16 cellular contexts compared by ENCODE assay signal in the genomic region with DNA sequence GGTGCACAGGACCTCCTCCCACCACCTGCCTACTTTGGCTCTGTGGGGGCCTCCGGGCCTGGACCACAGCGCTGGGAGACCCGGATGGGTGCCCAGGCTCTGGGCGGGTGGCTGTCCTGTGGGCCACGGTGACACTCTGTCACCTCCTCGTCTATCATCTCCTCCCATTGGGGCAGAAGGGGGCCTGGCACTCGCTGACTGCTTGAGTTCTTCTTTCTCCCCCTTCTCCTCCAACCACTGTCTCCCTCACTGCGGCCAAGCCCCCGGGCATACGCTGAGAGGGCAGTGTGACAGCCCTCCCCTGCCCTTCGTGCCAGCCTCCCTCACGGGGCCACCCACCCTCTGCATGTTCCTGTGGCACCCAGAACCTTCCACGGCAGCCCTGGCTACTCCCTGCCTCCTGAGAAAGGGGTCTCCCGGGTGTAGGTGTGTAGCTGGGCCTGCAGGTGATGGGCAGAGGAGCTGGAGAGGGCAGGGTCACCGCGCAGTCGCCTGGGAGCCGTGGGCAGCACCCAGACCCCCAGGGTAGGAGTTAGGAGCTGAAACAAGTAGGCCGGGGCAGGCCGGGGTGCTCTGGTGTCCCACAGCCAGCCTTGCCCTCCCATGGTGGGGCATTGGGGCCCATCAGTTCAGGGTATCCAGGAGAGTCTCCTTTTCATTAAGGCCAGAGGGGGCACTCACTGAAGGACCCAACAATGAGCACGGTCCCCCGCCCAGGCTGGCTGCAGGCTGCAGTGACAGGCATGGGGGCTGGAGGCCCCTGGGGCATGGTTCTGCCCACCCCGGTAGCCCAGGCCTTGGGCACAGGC. TPM values are rescaled to one million over a fixed set of nuclear protein-coding genes. Genes with fewer than 3 reads are reported as not detected.
A peak's percentile ranks its signal among the peaks of the same experiment; 100 is the strongest.
DNase-seq lines count a peak whose midpoint lies in the region; ATAC-seq and TF ChIP-seq lines count a peak whose summit lies in the region.
"Had no signal": no experiment of that assay in that cellular context is flagged by ENCODE, and none has a peak within 500 bp of the region (broad histone marks: within the 10 kb centered on the region; RNA-seq: fewer than 3 reads in every experiment).

No MANE protein-coding gene starts in this region.

- no peaks in the 10 kb centered on the region for H3K79me2 ChIP-seq in GM23338 (replicated peaks; ENCODE audit: insufficient read depth)

- TF ChIP-seq CTCF in GM23338 (conservative IDR thresholded peaks at IDR 0.05; ENCODE audit: low read depth in 2 of 2) (no peak), glutamatergic neuron (IDR thresholded peaks at IDR 0.05; ENCODE audit: partially characterized antibody, unreplicated experiment) (no peak)

- no peak overlapping the region for H3K4me2 ChIP-seq in GM23338

- no peak overlapping the region for H3K27ac ChIP-seq in GM23338 (ENCODE audit: low read depth)
- H3K27ac ChIP-seq: C4-2B, RWPE1, SK-N-MC had no signal

- H2AFZ ChIP-seq in GM23338: no peak overlapping the region

- no peaks in the 10 kb centered on the region for H3K9me3 Mint-ChIP-seq in activated CD4-positive, alpha-beta memory T cell treated with anti-CD3 and anti-CD28 coated beads for 36 hours
- H3K9me3 Mint-ChIP-seq in activated CD4-positive, alpha-beta memory T cell treated with anti-CD3 and anti-CD28 coated beads, Interleukin-2, amount 10 ng/mL, durations not matched to agents 7 days and 5 days: no peaks in the 10 kb centered on the region
- H3K9me3 Mint-ChIP-seq in GM23338 (no peaks in the 10 kb centered on the region), glutamatergic neuron (ENCODE audit: unreplicated experiment) (no peaks in the 10 kb centered on the region)

- H3K9me2 ChIP-seq in GM23338 (ENCODE audit: insufficient read depth): no peaks in the 10 kb centered on the region

- H3K4me1 Mint-ChIP-seq in activated CD4-positive, alpha-beta memory T cell treated with anti-CD3 and anti-CD28 coated beads for 36 hours (ENCODE audit: low read depth): no peaks in the 10 kb centered on the region
- peaks cover 1% of the 10 kb centered on the region for H3K4me1 Mint-ChIP-seq in activated CD4-positive, alpha-beta memory T cell treated with anti-CD3 and anti-CD28 coated beads, Interleukin-2, amount 10 ng/mL, durations not matched to agents 7 days and 5 days
- H3K4me1 Mint-ChIP-seq in GM23338: peaks cover 2% of the 10 kb centered on the region; the same call in 1 of the 3 replicates
- H3K4me1 Mint-ChIP-seq in glutamatergic neuron (ENCODE audit: low read depth, unreplicated experiment): no peaks in the 10 kb centered on the region

- H4K20me1 ChIP-seq in GM23338 (replicated peaks; ENCODE audit: insufficient read depth): no peaks in the 10 kb centered on the region; the same call in 1 of the 2 replicates

- no peak overlapping the region for H3K4me3 Mint-ChIP-seq in activated CD4-positive, alpha-beta memory T cell treated with anti-CD3 and anti-CD28 coated beads for 36 hours
- H3K4me3 Mint-ChIP-seq in activated CD4-positive, alpha-beta memory T cell treated with anti-CD3 and anti-CD28 coated beads, Interleukin-2, amount 10 ng/mL, durations not matched to agents 7 days and 5 days: no peak overlapping the region
- H3K4me3 Mint-ChIP-seq in GM23338: no peak overlapping the region
- H3K4me3 Mint-ChIP-seq in glutamatergic neuron (ENCODE audit: unreplicated experiment): no peak overlapping the region

- no peaks in the 10 kb centered on the region for H3K36me3 Mint-ChIP-seq in activated CD4-positive, alpha-beta memory T cell treated with anti-CD3 and anti-CD28 coated beads for 36 hours
- H3K36me3 Mint-ChIP-seq in activated CD4-positive, alpha-beta memory T cell treated with anti-CD3 and anti-CD28 coated beads, Interleukin-2, amount 10 ng/mL, durations not matched to agents 7 days and 5 days (ENCODE audit: low read depth): no peaks in the 10 kb centered on the region
- H3K36me3 Mint-ChIP-seq in GM23338 (ENCODE audit: low read depth): no peaks in the 10 kb centered on the region
- no peaks in the 10 kb centered on the region for H3K36me3 Mint-ChIP-seq in glutamatergic neuron (ENCODE audit: unreplicated experiment)

- H3K27me3 ChIP-seq in GM23338 (ENCODE audit: insufficient read depth): peaks cover 98% of the 10 kb centered on the region

- H3K36me3 ChIP-seq in GM23338 (ENCODE audit: insufficient read depth): no peaks in the 10 kb centered on the region
- H3K36me3 ChIP-seq: HAP-1 had no signal

- POLR2A ChIA-PET in activated CD4-positive, alpha-beta memory T cell treated with anti-CD3 and anti-CD28 coated beads for 36 hours (lab: Charles Lee): no interaction called here
- POLR2A ChIA-PET in activated CD4-positive, alpha-beta memory T cell treated with anti-CD3 and anti-CD28 coated beads, Interleukin-2, amount 10 ng/mL, durations not matched to agents 7 days and 5 days (lab: Charles Lee): interaction anchor here (1.6 kb wide), 1 partner anchor 9 kb away, joined by 9 read pairs; no protein-coding TSS in a partner anchor

- DNase-seq in activated CD4-positive, alpha-beta memory T cell treated with anti-CD3 and anti-CD28 coated beads for 36 hours: peak; percentile 6
- DNase-seq in activated CD4-positive, alpha-beta memory T cell treated with anti-CD3 and anti-CD28 coated beads, Interleukin-2, amount 10 ng/mL, durations not matched to agents 7 days and 5 days: no peak
- DNase-seq in GM23338 (ENCODE audit: low spot score): no peak
- peak; percentile 14 for DNase-seq in glutamatergic neuron
- peak; percentile 73 for DNase-seq in posterior vena cava (ENCODE audit: low spot score)
- no peak for DNase-seq in NCI-H345 treated with DMSO at 0.1 percent for 48 hours (lab: John Stamatoyannopoulos, UW; ENCODE audit: unreplicated experiment)
- DNase-seq: NCI-H1048, NCI-H1694, NCI-H2171 treated with DMSO at 0.1 percent for 48 hours, NCI-H510A treated with DMSO at 0.1 percent for 48 hours had no signal

- H3F3A ChIP-seq in GM23338 (replicated peaks; ENCODE audit: low read depth): no peaks in the 10 kb centered on the region

- no peak overlapping the region for H3K4me3 ChIP-seq in GM23338
- H3K4me3 ChIP-seq: HAP-1, SK-N-MC had no signal

- CTCF ChIA-PET in activated CD4-positive, alpha-beta memory T cell treated with anti-CD3 and anti-CD28 coated beads for 36 hours (lab: Charles Lee): interaction anchor here (1.5 kb wide), 1 partner anchor 9 kb away, joined by 4 read pairs; a partner anchor contains a TSS
- CTCF ChIA-PET in activated CD4-positive, alpha-beta memory T cell treated with anti-CD3 and anti-CD28 coated beads, Interleukin-2, amount 10 ng/mL, durations not matched to agents 7 days and 5 days (lab: Charles Lee): no interaction called here

- no peak overlapping the region for H3K27ac Mint-ChIP-seq in activated CD4-positive, alpha-beta memory T cell treated with anti-CD3 and anti-CD28 coated beads for 36 hours
- H3K27ac Mint-ChIP-seq in activated CD4-positive, alpha-beta memory T cell treated with anti-CD3 and anti-CD28 coated beads, Interleukin-2, amount 10 ng/mL, durations not matched to agents 7 days and 5 days: no peak overlapping the region
- H3K27ac Mint-ChIP-seq in GM23338 (no peak overlapping the region), glutamatergic neuron (ENCODE audit: unreplicated experiment) (no peak overlapping the region)

- ATAC-seq in GM23338 (peak; percentile 14), HG03039 (IDR thresholded peaks at IDR 0.05; ENCODE audit: unreplicated experiment) (no peak), HG02571 (IDR thresholded peaks at IDR 0.05; ENCODE audit: unreplicated experiment) (no peak)

- H3K4me1 ChIP-seq in GM23338 (ENCODE audit: insufficient read depth): no peaks in the 10 kb centered on the region
- H3K4me1 ChIP-seq: HAP-1 had no signal

- intact Hi-C loops in activated CD4-positive, alpha-beta memory T cell treated with anti-CD3 and anti-CD28 coated beads for 36 hours (cut with micrococcal nuclease): loop anchor here (5.0 kb wide), 1 partner anchor 71 kb away; no protein-coding TSS in a partner anchor
- intact Hi-C loops in posterior vena cava (cut with DNase I): no loop called here

- H3K27me3 Mint-ChIP-seq in activated CD4-positive, alpha-beta memory T cell treated with anti-CD3 and anti-CD28 coated beads for 36 hours: no peaks in the 10 kb centered on the region
- no peaks in the 10 kb centered on the region for H3K27me3 Mint-ChIP-seq in activated CD4-positive, alpha-beta memory T cell treated with anti-CD3 and anti-CD28 coated beads, Interleukin-2, amount 10 ng/mL, durations not matched to agents 7 days and 5 days
- H3K27me3 Mint-ChIP-seq in GM23338 (ENCODE audit: insufficient read depth, low read depth, poor library complexity) (peaks cover 71% of the 10 kb centered on the region), glutamatergic neuron (ENCODE audit: unreplicated experiment) (peaks cover 9% of the 10 kb centered on the region)

TF ChIP-seq in GM23338, 12 proteins besides CTCF, POLR2A, EP300 and RAD21 (continues in another document):
- TF ChIP-seq EZH2 (IDR thresholded peaks at IDR 0.05; ENCODE audit: low read depth, unreplicated experiment): no peak

RNA-seq across cellular contexts. Expression of a gene that starts 9.2 kb away (rescaled TPM):
- total RNA-seq in activated CD4-positive, alpha-beta memory T cell treated with anti-CD3 and anti-CD28 coated beads for 36 hours: 100 to 1,000 TPM; 346 to 355 TPM
- total RNA-seq in activated CD4-positive, alpha-beta memory T cell treated with anti-CD3 and anti-CD28 coated beads, Interleukin-2, amount 10 ng/mL, durations not matched to agents 7 days and 5 days: 100 to 1,000 TPM; 368 to 376 TPM
- total RNA-seq in GM23338 (2014; rRNA removed; shearing (Covaris generic)): 199 and 210 TPM in 2 replicates
- 292 and 306 TPM in 2 replicates for polyA plus RNA-seq in GM23338 (2016; fragmentation: Nextera tagmentation; extraction: Ambion mirVana)
- total RNA-seq in glutamatergic neuron (ENCODE audit: unreplicated experiment) (222 TPM), posterior vena cava (100 to 1,000 TPM; 300 to 342 TPM)

RNA-seq across cellular contexts. Expression of a gene that starts 29.9 kb away (rescaled TPM):
- total RNA-seq in activated CD4-positive, alpha-beta memory T cell treated with anti-CD3 and anti-CD28 coated beads for 36 hours: 10 to 100 TPM; 21.9 to 22.1 TPM
- 10 to 100 TPM; 17.8 to 18.9 TPM for total RNA-seq in activated CD4-positive, alpha-beta memory T cell treated with anti-CD3 and anti-CD28 coated beads, Interleukin-2, amount 10 ng/mL, durations not matched to agents 7 days and 5 days
- total RNA-seq in GM23338 (2014; rRNA removed; shearing (Covaris generic)): 11.3 and 14.0 TPM in 2 replicates
- polyA plus RNA-seq in GM23338 (2016; fragmentation: Nextera tagmentation; extraction: Ambion mirVana): 67.6 and 75.9 TPM in 2 replicates
- 21.9 TPM for total RNA-seq in glutamatergic neuron (ENCODE audit: unreplicated experiment)
- 1 to 10 TPM; 7.8 to 8.0 TPM for total RNA-seq in posterior vena cava

RNA-seq across cellular contexts. Expression of a gene that starts 35.8 kb away (rescaled TPM):
- total RNA-seq in activated CD4-positive, alpha-beta memory T cell treated with anti-CD3 and anti-CD28 coated beads for 36 hours: 10 to 100 TPM; 51.1 to 52.7 TPM
- total RNA-seq in activated CD4-positive, alpha-beta memory T cell treated with anti-CD3 and anti-CD28 coated beads, Interleukin-2, amount 10 ng/mL, durations not matched to agents 7 days and 5 days: 10 to 100 TPM; 43.1 to 43.9 TPM
- total RNA-seq in GM23338 (2014; rRNA removed; shearing (Covaris generic)): 81.2 and 92.4 TPM in 2 replicates
- polyA plus RNA-seq in GM23338 (2016; fragmentation: Nextera tagmentation; extraction: Ambion mirVana): 172 and 182 TPM in 2 replicates
- total RNA-seq in glutamatergic neuron (ENCODE audit: unreplicated experiment): 61.5 TPM
- total RNA-seq in posterior vena cava: 10 to 100 TPM; 30.0 to 30.9 TPM

Comparison
In these comparisons a context has a peak if more than half of its experiments do, and no peak if none do; other contexts are left out.
1. DNase-seq: peak in activated CD4-positive, alpha-beta memory T cell treated with anti-CD3 and anti-CD28 coated beads for 36 hours (single experiment), glutamatergic neuron (single experiment) and posterior vena cava (single experiment); none in activated CD4-positive, alpha-beta memory T cell treated with anti-CD3 and anti-CD28 coated beads, Interleukin-2, amount 10 ng/mL, durations not matched to agents 7 days and 5 days (single experiment), GM23338 (single experiment) and NCI-H345 treated with DMSO at 0.1 percent for 48 hours (single experiment).